Comparison of ENCODE assay signal across 19 cellular contexts in the genomic region with DNA sequence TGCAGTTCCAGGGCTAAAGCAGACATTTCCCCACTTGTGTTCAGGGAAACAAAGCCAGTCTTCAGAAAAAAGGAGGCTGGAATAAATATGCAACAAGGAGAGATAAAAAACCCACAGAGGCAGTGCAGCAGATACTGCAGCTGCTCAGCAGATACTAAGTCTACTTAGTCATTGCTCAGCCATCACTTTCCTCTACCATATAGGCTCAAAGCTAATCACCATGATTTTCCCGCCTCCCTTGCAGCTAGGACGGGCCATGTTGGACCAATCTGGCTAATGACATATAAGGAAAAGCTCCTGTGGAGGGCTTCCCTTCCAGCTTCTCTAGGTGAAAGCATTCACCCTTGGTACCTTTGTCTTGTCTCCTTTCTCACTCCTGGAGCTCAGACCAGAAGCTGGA. TPM values are rescaled to one million over a fixed set of nuclear protein-coding genes. Genes with fewer than 3 reads are reported as not detected.
A peak's percentile ranks its signal among the peaks of the same experiment; 100 is the strongest.
DNase-seq lines count a peak whose midpoint lies in the region; ATAC-seq and TF ChIP-seq lines count a peak whose summit lies in the region.
"Had no signal": no experiment of that assay in that cellular context is flagged by ENCODE, and none has a peak within 500 bp of the region (broad histone marks: within the 10 kb centered on the region; RNA-seq: fewer than 3 reads in every experiment).

No MANE protein-coding gene starts in this region.

- no peak for TF ChIP-seq POLR2A in suprapubic skin (IDR thresholded peaks at IDR 0.05)

- H3K9me3 ChIP-seq in HEK293 (ENCODE audit: control insufficient read depth, insufficient read depth, low read depth, low read length) (no peaks in the 10 kb centered on the region), suprapubic skin (no peaks in the 10 kb centered on the region)

- WGBS in suprapubic skin = 100% methylated on average over 2 of the region's 2 CpGs

- peaks cover 5% of the 10 kb centered on the region for H3K4me1 Mint-ChIP-seq in central memory CD8-positive, alpha-beta T cell
- H3K4me1 Mint-ChIP-seq in immature natural killer cell = peaks cover 58 to 61% of the 10 kb centered on the region in 2 donors
- H3K4me1 Mint-ChIP-seq in activated T-helper 17 cell treated with anti-CD3 and anti-CD28 coated beads, Interleukin-2, amount 50 U/mL, for 72 hours = no peaks in the 10 kb centered on the region
- no peaks in the 10 kb centered on the region for H3K4me1 Mint-ChIP-seq in nephron progenitor cell
- H3K4me1 Mint-ChIP-seq: CD4-positive, CD25-positive, alpha-beta regulatory T cell had no signal

- CTCF ChIA-PET in HEK293 (lab: Yijun Ruan, JAX) = interaction anchor here (0.6 to 1.0 kb wide), 4 partner anchors 9 to 1571 kb away, joined by 3 read pairs; no protein-coding TSS in a partner anchor
- CTCF ChIA-PET in RWPE1 (lab: Yijun Ruan, JAX) = no interaction called here

- H3K36me3 Mint-ChIP-seq in central memory CD8-positive, alpha-beta T cell (ENCODE audit: insufficient read depth) = no peaks in the 10 kb centered on the region
- H3K36me3 Mint-ChIP-seq in immature natural killer cell = peaks cover 0 to 11% (median 4%) of the 10 kb centered on the region in 3 donors
- H3K36me3 Mint-ChIP-seq in activated T-helper 17 cell treated with anti-CD3 and anti-CD28 coated beads, Interleukin-2, amount 50 U/mL, for 72 hours (ENCODE audit: low read depth) = no peaks in the 10 kb centered on the region
- peaks cover 4% of the 10 kb centered on the region for H3K36me3 Mint-ChIP-seq in nephron progenitor cell (ENCODE audit: low read depth)
- H3K36me3 Mint-ChIP-seq: CD4-positive, CD25-positive, alpha-beta regulatory T cell had no signal

- H3K27me3 ChIP-seq in suprapubic skin = no peaks in the 10 kb centered on the region
- H3K27me3 ChIP-seq: BLaER1 treated with 17β-estradiol and CSF1 and Interleukin-3, amounts not matched to agents 10 nM and 100 nM had no signal

- DNase-seq in RWPE1 (ENCODE audit: low spot score) (no peak), immature natural killer cell (no peak), suprapubic skin (ENCODE audit: low spot score in 2 of 2) (no peak), nephron progenitor cell (no peak)
- no peak for DNase-seq in central memory CD8-positive, alpha-beta T cell (ENCODE audit: low spot score in 2 of 2)
- DNase-seq: ACHN; CD4-positive, CD25-positive, alpha-beta regulatory T cell; DMS79; GOT3; HFFc6; IMR-90 had no signal

- H3K27me3 Mint-ChIP-seq in central memory CD8-positive, alpha-beta T cell = no peaks in the 10 kb centered on the region
- H3K27me3 Mint-ChIP-seq in immature natural killer cell (ENCODE audit: low read depth in 3 of 3) (peaks cover 0 to 3% (median 2%) of the 10 kb centered on the region in 3 donors), nephron progenitor cell (ENCODE audit: low read depth, poor library complexity) (peaks cover 13% of the 10 kb centered on the region)
- no peaks in the 10 kb centered on the region for H3K27me3 Mint-ChIP-seq in activated T-helper 17 cell treated with anti-CD3 and anti-CD28 coated beads, Interleukin-2, amount 50 U/mL, for 72 hours

- POLR2A ChIA-PET in HEK293 (lab: Yijun Ruan, JAX) (no interaction called here), RWPE1 (lab: Yijun Ruan, JAX; ENCODE audit: low non-redundant PET) (no interaction called here)

- no peak for TF ChIP-seq CTCF in HEK293 (tag by site-specific recombination; IDR thresholded peaks at IDR 0.05)
- no peak for TF ChIP-seq CTCF in RWPE1 (conservative IDR thresholded peaks at IDR 0.05; ENCODE audit: low read depth)
- no peak for TF ChIP-seq CTCF in suprapubic skin (IDR thresholded peaks at IDR 0.05)
- no peak for TF ChIP-seq CTCF in nephron progenitor cell (IDR thresholded peaks at IDR 0.05)

- H3K4me1 ChIP-seq in HEK293 (ENCODE audit: control insufficient read depth, insufficient read depth, low read length) = no peaks in the 10 kb centered on the region
- peaks cover 11% of the 10 kb centered on the region for H3K4me1 ChIP-seq in suprapubic skin
- H3K4me1 ChIP-seq: HAP-1 had no signal

- H3K27ac ChIP-seq in HEK293 (ENCODE audit: extremely low read depth, low read depth, low read length) (no peak overlapping the region), RWPE1 (peak overlapping the region; percentile 74), suprapubic skin (no peak overlapping the region)
- H3K27ac ChIP-seq: BLaER1 treated with 17β-estradiol and CSF1 and Interleukin-3, amounts not matched to agents 10 nM and 100 nM had no signal

- no peak for TF ChIP-seq EP300 in suprapubic skin (IDR thresholded peaks at IDR 0.05)

- H3K4me3 ChIP-seq in HEK293 (ENCODE audit: low read depth, low read length) (no peak overlapping the region), suprapubic skin (no peak overlapping the region)
- H3K4me3 ChIP-seq: BLaER1 treated with 17β-estradiol and CSF1 and Interleukin-3, amounts not matched to agents 10 nM and 100 nM; GM12878; HAP-1 had no signal

- no peaks in the 10 kb centered on the region for H3K9me3 Mint-ChIP-seq in central memory CD8-positive, alpha-beta T cell
- no peaks in the 10 kb centered on the region for H3K9me3 Mint-ChIP-seq in immature natural killer cell
- H3K9me3 Mint-ChIP-seq in activated T-helper 17 cell treated with anti-CD3 and anti-CD28 coated beads, Interleukin-2, amount 50 U/mL, for 72 hours = no peaks in the 10 kb centered on the region
- H3K9me3 Mint-ChIP-seq in nephron progenitor cell = peaks cover 16% of the 10 kb centered on the region

- H3K27ac Mint-ChIP-seq in central memory CD8-positive, alpha-beta T cell (ENCODE audit: low read depth) = peak overlapping the region; percentile 19
- peak overlapping the region; percentile 89 to 99 (median 92) for H3K27ac Mint-ChIP-seq in immature natural killer cell
- no peak overlapping the region for H3K27ac Mint-ChIP-seq in activated T-helper 17 cell treated with anti-CD3 and anti-CD28 coated beads, Interleukin-2, amount 50 U/mL, for 72 hours
- no peak overlapping the region for H3K27ac Mint-ChIP-seq in nephron progenitor cell
- H3K27ac Mint-ChIP-seq: HFFc6 had no signal

- no peak for ATAC-seq in central memory CD8-positive, alpha-beta T cell (replicated peaks; ENCODE audit: extremely low read depth, poor library complexity, severe bottlenecking)
- no peak for ATAC-seq in HG02642 (IDR thresholded peaks at IDR 0.05; ENCODE audit: poor library complexity, unreplicated experiment)
- no peak for ATAC-seq in activated T-helper 17 cell treated with anti-CD3 and anti-CD28 coated beads, Interleukin-2, amount 50 U/mL, for 72 hours (replicated peaks)
- ATAC-seq: GM12878 had no signal

- H3K4me3 Mint-ChIP-seq in central memory CD8-positive, alpha-beta T cell = no peak overlapping the region
- peak overlapping the region in 3 of 5 donors; percentile 18 to 70 (median 62) for H3K4me3 Mint-ChIP-seq in immature natural killer cell
- no peak overlapping the region for H3K4me3 Mint-ChIP-seq in activated T-helper 17 cell treated with anti-CD3 and anti-CD28 coated beads, Interleukin-2, amount 50 U/mL, for 72 hours
- no peak overlapping the region for H3K4me3 Mint-ChIP-seq in nephron progenitor cell
- H3K4me3 Mint-ChIP-seq: CD4-positive, CD25-positive, alpha-beta regulatory T cell; HFFc6 had no signal

- H3K36me3 ChIP-seq in HEK293 (ENCODE audit: control insufficient read depth in 2 of 2, insufficient read depth in 1 of 2, low read length in 2 of 2) (no peaks in the 10 kb centered on the region), suprapubic skin (no peaks in the 10 kb centered on the region)
- H3K36me3 ChIP-seq: BLaER1 treated with 17β-estradiol and CSF1 and Interleukin-3, amounts not matched to agents 10 nM and 100 nM; HAP-1 had no signal

TF ChIP-seq in HEK293, 187 proteins besides CTCF, POLR2A, EP300 and RAD21 (continues in another document):
- TF ChIP-seq KLF7 (tag by site-specific recombination; IDR thresholded peaks at IDR 0.05; ENCODE audit: borderline replicate concordance) = no peak
- peak; percentile 86 for TF ChIP-seq SETDB1 (IDR thresholded peaks at IDR 0.05; ENCODE audit: insufficient read length, low read length)
- TF ChIP-seq, protein P1, sequence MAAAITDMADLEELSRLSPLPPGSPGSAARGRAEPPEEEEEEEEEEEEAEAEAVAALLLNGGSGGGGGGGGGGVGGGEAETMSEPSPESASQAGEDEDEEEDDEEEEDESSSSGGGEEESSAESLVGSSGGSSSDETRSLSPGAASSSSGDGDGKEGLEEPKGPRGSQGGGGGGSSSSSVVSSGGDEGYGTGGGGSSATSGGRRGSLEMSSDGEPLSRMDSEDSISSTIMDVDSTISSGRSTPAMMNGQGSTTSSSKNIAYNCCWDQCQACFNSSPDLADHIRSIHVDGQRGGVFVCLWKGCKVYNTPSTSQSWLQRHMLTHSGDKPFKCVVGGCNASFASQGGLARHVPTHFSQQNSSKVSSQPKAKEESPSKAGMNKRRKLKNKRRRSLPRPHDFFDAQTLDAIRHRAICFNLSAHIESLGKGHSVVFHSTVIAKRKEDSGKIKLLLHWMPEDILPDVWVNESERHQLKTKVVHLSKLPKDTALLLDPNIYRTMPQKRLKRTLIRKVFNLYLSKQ (tag by site-specific recombination; IDR thresholded peaks at IDR 0.05; ENCODE audit: borderline replicate concordance) = no peak
- TF ChIP-seq ZNF48 (tag by site-specific recombination; IDR thresholded peaks at IDR 0.05) = no peak
- no peak for TF ChIP-seq ZNF140 (tag by site-specific recombination; IDR thresholded peaks at IDR 0.05)
- no peak for TF ChIP-seq HOXA7 (CRISPR knock-in tag; IDR thresholded peaks at IDR 0.05; ENCODE audit: borderline replicate concordance)
- TF ChIP-seq BCL11A (tag by site-specific recombination; IDR thresholded peaks at IDR 0.05; ENCODE audit: low read depth) = no peak
- TF ChIP-seq ZFP3 (tag by site-specific recombination; IDR thresholded peaks at IDR 0.05; ENCODE audit: low read depth) = no peak
- no peak for TF ChIP-seq HOXD13 (CRISPR knock-in tag; IDR thresholded peaks at IDR 0.05; ENCODE audit: borderline replicate concordance)
- no peak for TF ChIP-seq ZNF510 (tag by site-specific recombination; IDR thresholded peaks at IDR 0.05; ENCODE audit: insufficient replicate concordance)
- TF ChIP-seq ZSCAN23 (tag by site-specific recombination; IDR thresholded peaks at IDR 0.05) = no peak

RNA-seq across cellular contexts. Expression of gene EFHD2, which starts 10.0 kb away (rescaled TPM):
- 1,000 to 10,000 TPM in 1 of 3 donors, 100 to 1,000 TPM in 2; 686 to 1,063 (median 771) TPM for polyA plus RNA-seq in immature natural killer cell
- 10 to 100 TPM; 43.5 to 54.4 (median 49.9) TPM for total RNA-seq in suprapubic skin
- 10 to 100 TPM; 44.6 to 90.4 TPM for total RNA-seq in activated T-helper 17 cell treated with anti-CD3 and anti-CD28 coated beads, Interleukin-2, amount 50 U/mL, for 72 hours

RNA-seq across cellular contexts. Expression of gene CTRC, which starts 38.5 kb away (rescaled TPM):
- not detected for polyA plus RNA-seq in immature natural killer cell
- 1 to 10 TPM in 2 of 4 donors, not detected in 2; 1.5 to 2.3 TPM for total RNA-seq in suprapubic skin
- not detected for total RNA-seq in activated T-helper 17 cell treated with anti-CD3 and anti-CD28 coated beads, Interleukin-2, amount 50 U/mL, for 72 hours
- total RNA-seq: A172, G401, HFFc6, IMR-90 had no signal
- polyA plus RNA-seq: CD4-positive, CD25-positive, alpha-beta regulatory T cell; IMR-90 had no signal

RNA-seq across cellular contexts. Expression of gene CELA2A, which starts 56.8 kb away (rescaled TPM):
- polyA plus RNA-seq in immature natural killer cell = not detected
- total RNA-seq in suprapubic skin = not detected
- total RNA-seq in activated T-helper 17 cell treated with anti-CD3 and anti-CD28 coated beads, Interleukin-2, amount 50 U/mL, for 72 hours = not detected
- total RNA-seq: A172; CD4-positive, CD25-positive, alpha-beta regulatory T cell; G401; HFFc6; IMR-90 had no signal
- polyA plus RNA-seq: CD4-positive, CD25-positive, alpha-beta regulatory T cell; GM12878; IMR-90 had no signal

Comparison
In these comparisons a context has a peak if more than half of its experiments do, and no peak if none do; other contexts are left out.
1. H3K27ac Mint-ChIP-seq: peak in central memory CD8-positive, alpha-beta T cell (single experiment) and immature natural killer cell (6 of 6); none in activated T-helper 17 cell treated with anti-CD3 and anti-CD28 coated beads, Interleukin-2, amount 50 U/mL, for 72 hours (single experiment) and nephron progenitor cell (single experiment).
2. H3K4me3 Mint-ChIP-seq: peak in immature natural killer cell (3 of 5); none in central memory CD8-positive, alpha-beta T cell (single experiment), activated T-helper 17 cell treated with anti-CD3 and anti-CD28 coated beads, Interleukin-2, amount 50 U/mL, for 72 hours (single experiment) and nephron progenitor cell (single experiment).